In the genomic region with DNA sequence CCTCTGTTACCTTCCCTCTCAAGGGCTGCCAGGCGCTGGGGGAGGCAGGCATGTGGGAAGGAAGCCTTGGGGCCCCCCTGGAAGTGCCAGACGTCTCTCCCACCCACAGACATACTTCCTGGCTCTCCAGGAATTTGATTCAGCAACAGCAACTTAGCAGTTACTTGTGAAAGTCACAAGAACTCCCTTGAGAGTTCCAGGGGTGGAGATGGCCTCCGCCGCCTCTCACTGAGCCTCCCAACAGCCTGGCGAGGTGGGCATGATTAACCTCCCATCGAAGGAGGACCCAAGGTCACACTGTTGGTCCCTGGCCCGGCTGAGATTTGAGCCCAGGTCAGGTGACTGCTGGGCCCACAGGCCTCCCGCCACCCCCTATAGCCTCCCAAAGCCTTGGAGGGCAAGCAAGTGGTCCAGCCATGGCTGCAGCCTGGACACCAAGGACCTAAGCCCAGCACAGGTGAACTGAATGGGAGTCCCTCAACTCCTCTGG, we compare ENCODE assay signal across 11 cellular contexts. TPM values are rescaled to one million over a fixed set of nuclear protein-coding genes. Genes with fewer than 3 reads are reported as not detected.
DNase-seq lines count a peak whose midpoint lies in the region; ATAC-seq and TF ChIP-seq lines count a peak whose summit lies in the region.
"Had no signal": no experiment of that assay in that cellular context is flagged by ENCODE, and none has a peak within 500 bp of the region (broad histone marks: within the 10 kb centered on the region; RNA-seq: fewer than 3 reads in every experiment).

No MANE protein-coding gene starts in this region.

- H3K4me1 ChIP-seq in CD4-positive, alpha-beta memory T cell (ENCODE audit: insufficient read depth, low read length) = peaks cover 28% of the 10 kb centered on the region
- H3K4me1 ChIP-seq in Loucy (ENCODE audit: insufficient read depth, low read length, poor library complexity, severe bottlenecking) (peaks cover 58% of the 10 kb centered on the region), colonic mucosa (peaks cover 40% of the 10 kb centered on the region)
- peaks cover 7 to 9% of the 10 kb centered on the region in 2 donors for H3K4me1 ChIP-seq in naive thymus-derived CD4-positive, alpha-beta T cell (ENCODE audit: control insufficient read depth in 2 of 2, insufficient read depth in 2 of 2, low read length in 2 of 2)

- no peaks in the 10 kb centered on the region for H3K27me3 ChIP-seq in CD4-positive, alpha-beta memory T cell (ENCODE audit: insufficient read depth, low read length)
- no peaks in the 10 kb centered on the region for H3K27me3 ChIP-seq in Loucy (ENCODE audit: insufficient read depth, low read length, poor library complexity, severe bottlenecking)
- H3K27me3 ChIP-seq in colonic mucosa = no peaks in the 10 kb centered on the region
- no peaks in the 10 kb centered on the region for H3K27me3 ChIP-seq in naive thymus-derived CD4-positive, alpha-beta T cell (ENCODE audit: control insufficient read depth in 2 of 2, insufficient read depth in 2 of 2, low read length in 2 of 2)

- TF ChIP-seq CTCF in Loucy (conservative IDR thresholded peaks at IDR 0.05; ENCODE audit: low read length) (no peak), colonic mucosa (IDR thresholded peaks at IDR 0.05) (no peak)

- H3K9me2 ChIP-seq in Loucy (replicated peaks; ENCODE audit: low read depth, low read length) = no peaks in the 10 kb centered on the region

- H3K4me3 ChIP-seq in CD4-positive, alpha-beta memory T cell (ENCODE audit: low read length in 2 of 2) = no peak overlapping the region
- H3K4me3 ChIP-seq in Loucy (ENCODE audit: low read length, poor library complexity, severe bottlenecking) (peak overlapping the region; percentile 37), colonic mucosa (no peak overlapping the region)
- H3K4me3 ChIP-seq in naive thymus-derived CD4-positive, alpha-beta T cell (ENCODE audit: low read length) = no peak overlapping the region
- H3K4me3 ChIP-seq: thoracic aorta had no signal

- 0 out of 2 replicates have a peak overlapping the region, but pooled peaks have one; percentile 6 for H2AFZ ChIP-seq in Loucy (ENCODE audit: low read length)

- peaks cover 21 to 56% (median 34%) of the 10 kb centered on the region in 4 donors for H3K4me1 Mint-ChIP-seq in CD4-positive, alpha-beta memory T cell
- peaks cover 6 to 49% (median 21%) of the 10 kb centered on the region in 7 donors for H3K4me1 Mint-ChIP-seq in naive thymus-derived CD4-positive, alpha-beta T cell

- no peaks in the 10 kb centered on the region for H4K20me1 ChIP-seq in Loucy (ENCODE audit: insufficient read depth, low read length, poor library complexity, severe bottlenecking)

- intact Hi-C loops in CD4-positive, alpha-beta memory T cell (cut with micrococcal nuclease) = no loop called here
- intact Hi-C loops in colonic mucosa (cut with DNase I) = no loop called here
- intact Hi-C loops in naive thymus-derived CD4-positive, alpha-beta T cell (cut with micrococcal nuclease) = loop anchor here in 1 of 2 donors (2.0 kb wide), 1 partner anchor 14 kb away; a partner anchor contains a TSS

- H3K27ac ChIP-seq in CD4-positive, alpha-beta memory T cell (ENCODE audit: low read depth, low read length) = no peak overlapping the region
- peak overlapping the region; percentile 91 for H3K27ac ChIP-seq in colonic mucosa
- no peak overlapping the region for H3K27ac ChIP-seq in naive thymus-derived CD4-positive, alpha-beta T cell (ENCODE audit: low read depth, low read length)
- H3K27ac ChIP-seq: thoracic aorta had no signal

- no peaks in the 10 kb centered on the region for H3K36me3 Mint-ChIP-seq in CD4-positive, alpha-beta memory T cell
- no peaks in the 10 kb centered on the region for H3K36me3 Mint-ChIP-seq in naive thymus-derived CD4-positive, alpha-beta T cell

- H3K9me3 Mint-ChIP-seq in CD4-positive, alpha-beta memory T cell = no peaks in the 10 kb centered on the region
- H3K9me3 Mint-ChIP-seq in naive thymus-derived CD4-positive, alpha-beta T cell = no peaks in the 10 kb centered on the region

- POLR2A ChIA-PET in CD4-positive, alpha-beta memory T cell (lab: Charles Lee; ENCODE audit: partially characterized antibody) = no interaction called here
- POLR2A ChIA-PET in naive thymus-derived CD4-positive, alpha-beta T cell (lab: Charles Lee) = no interaction called here

- peak; percentile 3 for ATAC-seq in naive thymus-derived CD4-positive, alpha-beta T cell
- ATAC-seq in HG03565 (IDR thresholded peaks at IDR 0.05; ENCODE audit: unreplicated experiment) = no peak
- ATAC-seq in GM21576 (IDR thresholded peaks at IDR 0.05; ENCODE audit: unreplicated experiment) = no peak
- ATAC-seq in HG02759 (IDR thresholded peaks at IDR 0.05; ENCODE audit: unreplicated experiment) = no peak

- H3K9me3 ChIP-seq in CD4-positive, alpha-beta memory T cell (ENCODE audit: control insufficient read depth in 1 of 2, low read length in 2 of 2) = no peaks in the 10 kb centered on the region
- H3K9me3 ChIP-seq in Loucy (ENCODE audit: insufficient read depth, low read depth, low read length) = no peaks in the 10 kb centered on the region
- no peaks in the 10 kb centered on the region for H3K9me3 ChIP-seq in colonic mucosa
- H3K9me3 ChIP-seq in naive thymus-derived CD4-positive, alpha-beta T cell (ENCODE audit: control insufficient read depth in 2 of 3, low read length in 3 of 3) = no peaks in the 10 kb centered on the region
- H3K9me3 ChIP-seq: thoracic aorta had no signal

- CTCF ChIA-PET in CD4-positive, alpha-beta memory T cell (lab: Charles Lee; ENCODE audit: partially characterized antibody) = no interaction called here
- CTCF ChIA-PET in naive thymus-derived CD4-positive, alpha-beta T cell (lab: Charles Lee) = no interaction called here

- no peaks in the 10 kb centered on the region for H3K27me3 Mint-ChIP-seq in CD4-positive, alpha-beta memory T cell
- H3K27me3 Mint-ChIP-seq in naive thymus-derived CD4-positive, alpha-beta T cell = peaks cover 0 to 7% (median 2%) of the 10 kb centered on the region in 5 donors

- H3K79me2 ChIP-seq in Loucy (ENCODE audit: insufficient read depth, low read length) = no peaks in the 10 kb centered on the region

- peak overlapping the region in 3 of 8 donors; percentile 9 to 90 (median 68) for H3K4me3 Mint-ChIP-seq in CD4-positive, alpha-beta memory T cell
- H3K4me3 Mint-ChIP-seq in naive thymus-derived CD4-positive, alpha-beta T cell = peak overlapping the region in 2 of 10 donors; percentile 58 to 71

- peak overlapping the region in 6 of 7 donors; percentile 41 to 92 (median 82) for H3K27ac Mint-ChIP-seq in CD4-positive, alpha-beta memory T cell
- peak overlapping the region in 5 of 9 donors; percentile 7 to 87 (median 7) for H3K27ac Mint-ChIP-seq in naive thymus-derived CD4-positive, alpha-beta T cell

- no peaks in the 10 kb centered on the region for H3F3A ChIP-seq in Loucy (ENCODE audit: low read depth)

- peak overlapping the region; percentile 55 for H3K4me2 ChIP-seq in Loucy (ENCODE audit: low read depth, low read length, poor library complexity, severe bottlenecking)

- DNase-seq in CD4-positive, alpha-beta memory T cell = no peak
- peak; percentile 32 for DNase-seq in colonic mucosa
- DNase-seq in naive thymus-derived CD4-positive, alpha-beta T cell = no peak
- DNase-seq in NCI-H1105 (lab: John Stamatoyannopoulos, UW) = no peak
- DNase-seq: COR-L47, NCI-H1930 had no signal

- no peaks in the 10 kb centered on the region for H3K36me3 ChIP-seq in CD4-positive, alpha-beta memory T cell (ENCODE audit: insufficient read depth, low read length)
- H3K36me3 ChIP-seq in Loucy (ENCODE audit: insufficient read depth, low read length) (no peaks in the 10 kb centered on the region), colonic mucosa (no peaks in the 10 kb centered on the region)
- no peaks in the 10 kb centered on the region for H3K36me3 ChIP-seq in naive thymus-derived CD4-positive, alpha-beta T cell (ENCODE audit: control insufficient read depth in 2 of 3, insufficient read depth in 3 of 3, low read length in 3 of 3)
- H3K36me3 ChIP-seq: thoracic aorta had no signal

- no peak overlapping the region for H3K9ac ChIP-seq in Loucy (ENCODE audit: low read depth, low read length, poor library complexity, severe bottlenecking)
- H3K9ac ChIP-seq in colonic mucosa (ENCODE audit: low read depth in 2 of 2, low read length in 2 of 2) = peak overlapping the region; percentile 51 to 90

RNA-seq across cellular contexts. Expression of a gene that starts 14.0 kb away (rescaled TPM):
- not detected for total RNA-seq in CD4-positive, alpha-beta memory T cell
- under 1 TPM in 1 of 2 donors, not detected in 1; 0.13 TPM for polyA plus RNA-seq in CD4-positive, alpha-beta memory T cell
- total RNA-seq in colonic mucosa = 10 to 100 TPM; 39.6 to 41.3 TPM
- 1 to 10 TPM in 1 of 5 experiments, under 1 TPM in 1, not detected in 3; 0.13 to 1.5 TPM for total RNA-seq in naive thymus-derived CD4-positive, alpha-beta T cell
- polyA plus RNA-seq in naive thymus-derived CD4-positive, alpha-beta T cell = not detected

Comparison
In these comparisons a context has a peak if more than half of its experiments do, and no peak if none do; other contexts are left out.
1. RNA of a gene that starts 14.0 kb away (total RNA-seq): 39.6 to 41.3 TPM in colonic mucosa; not detected in CD4-positive, alpha-beta memory T cell and 0.13 to 1.5 TPM in naive thymus-derived CD4-positive, alpha-beta T cell; every median in the first group is over 10 times any median in the second.